In the genomic region with DNA sequence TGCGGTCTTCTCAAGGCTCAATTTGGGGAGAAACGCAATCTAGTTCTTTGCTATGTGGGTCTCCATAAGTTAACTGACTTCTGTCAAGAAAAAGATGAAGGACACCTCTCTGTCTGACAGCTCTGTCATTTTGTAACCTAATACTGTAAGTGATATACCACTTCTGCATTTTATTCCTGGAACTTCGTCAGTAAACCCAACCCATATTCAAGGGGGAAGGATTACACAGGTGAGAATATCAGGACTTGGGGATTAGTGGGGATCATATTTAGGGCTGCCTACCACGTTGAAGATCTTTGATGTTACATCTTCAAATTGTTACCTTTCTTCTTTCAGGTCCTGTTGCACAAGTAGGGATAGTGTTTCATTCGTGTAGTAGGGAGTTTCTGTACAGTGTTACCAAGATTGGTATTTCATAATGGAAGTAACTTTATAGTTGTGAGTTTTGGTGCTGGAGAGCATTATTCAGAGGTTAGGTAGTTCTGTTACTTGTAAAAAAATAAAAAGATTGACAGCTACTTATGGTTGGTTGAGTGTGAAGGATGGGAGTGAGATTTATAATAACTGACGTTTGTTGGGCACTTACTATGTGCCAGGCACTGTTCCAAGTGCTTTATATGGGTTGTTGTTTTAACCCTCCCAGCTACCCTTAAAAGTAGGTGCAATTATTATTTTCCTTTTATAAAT, we compare ENCODE assay signal across 8 cellular contexts. TPM values are rescaled to one million over a fixed set of nuclear protein-coding genes. Genes with fewer than 3 reads are reported as not detected.
DNase-seq lines count a peak whose midpoint lies in the region; ATAC-seq and TF ChIP-seq lines count a peak whose summit lies in the region.

No MANE protein-coding gene starts in this region.

- WGBS in psoas muscle, 3 donors = 40 to 48% (median 45%) methylated on average over 6 of the region's 6 CpGs

- H3K4me3 Mint-ChIP-seq in effector memory CD8-positive, alpha-beta T cell = peak overlapping the region; percentile 83 to 90

- peak overlapping the region in 1 of 2 donors; percentile 50 for H3K27ac Mint-ChIP-seq in effector memory CD8-positive, alpha-beta T cell

- H3K4me1 ChIP-seq in psoas muscle = peaks cover 20% of the 10 kb centered on the region

- no peak overlapping the region for H3K27ac ChIP-seq in psoas muscle

- no peaks in the 10 kb centered on the region for H3K9me3 ChIP-seq in psoas muscle

- intact Hi-C loops in psoas muscle (cut with DNase I) = no loop called here

- peak overlapping the region; percentile 95 for H3K4me3 ChIP-seq in NB4 (ENCODE audit: low read depth, low read length)
- peak overlapping the region; percentile 100 for H3K4me3 ChIP-seq in psoas muscle

- H3K4me1 Mint-ChIP-seq in effector memory CD8-positive, alpha-beta T cell (ENCODE audit: low read depth in 2 of 2) = peaks cover 28 to 31% of the 10 kb centered on the region in 2 donors

- H3K36me3 Mint-ChIP-seq in effector memory CD8-positive, alpha-beta T cell (ENCODE audit: insufficient read depth) = peaks cover 11% of the 10 kb centered on the region

- ATAC-seq in effector memory CD8-positive, alpha-beta T cell (replicated peaks) = no peak
- ATAC-seq in psoas muscle (no peak), HG02840 (IDR thresholded peaks at IDR 0.05; ENCODE audit: low FRiP score, unreplicated experiment) (no peak), GM21737 (IDR thresholded peaks at IDR 0.05; ENCODE audit: unreplicated experiment) (no peak)

- peaks cover 2 to 11% of the 10 kb centered on the region in 2 donors for H3K36me3 ChIP-seq in psoas muscle (ENCODE audit: insufficient read depth in 1 of 2, low read depth in 1 of 2)

- no peaks in the 10 kb centered on the region for H3K27me3 Mint-ChIP-seq in effector memory CD8-positive, alpha-beta T cell

- no peaks in the 10 kb centered on the region for H3K27me3 ChIP-seq in psoas muscle (ENCODE audit: insufficient read depth in 3 of 3, low read length in 2 of 3)

- DNase-seq in NCI-H2171 treated with DMSO at 0.1 percent for 48 hours (lab: John Stamatoyannopoulos, UW) = peak; percentile 25
- DNase-seq in NCI-H2171 (lab: John Stamatoyannopoulos, UW) = no peak
- DNase-seq in NB4 (ENCODE audit: low read depth) = peak; percentile 20
- DNase-seq in effector memory CD8-positive, alpha-beta T cell = no peak
- no peak for DNase-seq in psoas muscle
- DNase-seq in superior temporal gyrus (ENCODE audit: extremely low spot score) = no peak

- TF ChIP-seq POLR2A in NB4 (IDR thresholded peaks at IDR 0.05; ENCODE audit: extremely low read depth, insufficient read length) = no peak

- no peaks in the 10 kb centered on the region for H3K9me3 Mint-ChIP-seq in effector memory CD8-positive, alpha-beta T cell

- TF ChIP-seq CTCF in NB4 (IDR thresholded peaks at IDR 0.05; ENCODE audit: low read depth, low read length) (no peak), psoas muscle (IDR thresholded peaks at IDR 0.05) (no peak)

RNA-seq across cellular contexts. Expression of a gene that starts 1.6 kb away (rescaled TPM):
- total RNA-seq in psoas muscle = 1 to 10 TPM; 2.7 to 7.4 (median 4.5) TPM
- 1 to 10 TPM; 2.5 to 3.8 (median 3.7) TPM for polyA plus RNA-seq in psoas muscle

Comparison
In these comparisons a context has a peak if more than half of its experiments do, and no peak if none do; other contexts are left out.
1. DNase-seq: peak in NCI-H2171 treated with DMSO at 0.1 percent for 48 hours (single experiment) and NB4 (single experiment); none in NCI-H2171 (single experiment), effector memory CD8-positive, alpha-beta T cell (0 of 3), psoas muscle (0 of 2) and superior temporal gyrus (single experiment).